Comparison of ENCODE assay signal across 9 cellular contexts in the genomic region with DNA sequence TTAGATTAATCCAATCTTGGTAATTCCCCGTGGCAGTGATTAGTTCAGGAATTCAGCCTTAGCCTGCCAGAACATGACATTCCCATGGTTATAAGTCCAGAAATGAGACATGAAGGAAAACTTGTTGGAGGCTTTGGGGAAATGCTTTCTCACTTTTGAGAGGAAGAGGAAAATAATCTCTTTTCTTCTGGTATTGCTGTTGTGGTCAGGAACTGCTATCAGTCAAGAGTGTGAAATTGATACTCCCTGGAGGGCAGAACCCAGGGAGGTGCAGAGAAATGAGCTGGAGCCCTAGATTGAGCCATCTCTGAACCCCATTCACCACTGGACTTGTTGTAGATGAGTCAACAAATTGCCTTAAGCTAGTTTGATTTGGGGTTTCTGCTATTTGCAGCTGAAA. TPM values are rescaled to one million over a fixed set of nuclear protein-coding genes. Genes with fewer than 3 reads are reported as not detected.
A peak's percentile ranks its signal among the peaks of the same experiment; 100 is the strongest.
DNase-seq lines count a peak whose midpoint lies in the region; ATAC-seq and TF ChIP-seq lines count a peak whose summit lies in the region.
"Had no signal": no experiment of that assay in that cellular context is flagged by ENCODE, and none has a peak within 500 bp of the region (broad histone marks: within the 10 kb centered on the region; RNA-seq: fewer than 3 reads in every experiment).

No MANE protein-coding gene starts in this region.

- no peak overlapping the region for H3K4ac ChIP-seq in IMR-90 (ENCODE audit: low read depth, low read length)

- H3K27me3 ChIP-seq in IMR-90 (ENCODE audit: control insufficient read depth, insufficient read depth, low read length): no peaks in the 10 kb centered on the region
- H3K27me3 ChIP-seq in smooth muscle cell (ENCODE audit: low read depth): no peaks in the 10 kb centered on the region

- no peak overlapping the region for H4K91ac ChIP-seq in IMR-90 (ENCODE audit: insufficient read depth, low read depth, low read length)

- no peak overlapping the region for H2AK5ac ChIP-seq in IMR-90 (ENCODE audit: low read depth, low read length)

- H3K27ac Mint-ChIP-seq in activated T-cell treated with anti-CD3 and anti-CD28 coated beads, Interleukin-2, amount 50 U/mL, for 24 hours: peak overlapping the region; percentile 80

- H2BK15ac ChIP-seq in IMR-90 (ENCODE audit: low read depth, low read length): no peak overlapping the region

- H4K20me1 ChIP-seq in IMR-90 (ENCODE audit: insufficient read depth, low read length): peaks cover 8% of the 10 kb centered on the region; the same call in 1 of the 2 replicates
- H4K20me1 ChIP-seq in smooth muscle cell (ENCODE audit: low read depth): peaks cover 31% of the 10 kb centered on the region

- peaks cover 19% of the 10 kb centered on the region for H3K4me1 ChIP-seq in IMR-90 (ENCODE audit: control insufficient read depth, insufficient read depth, low read length)
- H3K4me1 ChIP-seq in smooth muscle cell (ENCODE audit: low read depth): peaks cover 9% of the 10 kb centered on the region

- no peak overlapping the region for H2BK120ac ChIP-seq in IMR-90 (ENCODE audit: low read depth, low read length)

- no peak overlapping the region for H3K56ac ChIP-seq in IMR-90 (ENCODE audit: extremely low read depth, insufficient read depth, low read length)

- H3K9me3 ChIP-seq in IMR-90 (ENCODE audit: control insufficient read depth, insufficient read depth, low read length): no peaks in the 10 kb centered on the region
- no peaks in the 10 kb centered on the region for H3K9me3 ChIP-seq in smooth muscle cell (replicated peaks; ENCODE audit: low read depth)

- CTCF ChIA-PET in IMR-90 (lab: Yijun Ruan, JAX): no interaction called here

- H2BK5ac ChIP-seq in IMR-90 (ENCODE audit: low read depth, low read length, poor library complexity, severe bottlenecking): peak overlapping the region; percentile 5

- TF ChIP-seq POLR2A in IMR-90 (IDR thresholded peaks at IDR 0.05; ENCODE audit: low read depth, low read length): no peak

- TF ChIP-seq CTCF in IMR-90 (conservative IDR thresholded peaks at IDR 0.05; ENCODE audit: low read depth, low read length) (no peak), astrocyte of the spinal cord (IDR thresholded peaks at IDR 0.05; ENCODE audit: low read depth, low read length) (no peak), smooth muscle cell (IDR thresholded peaks at IDR 0.05; ENCODE audit: borderline replicate concordance, insufficient read depth, poor library complexity, severe bottlenecking) (no peak)

- H3K36me3 Mint-ChIP-seq in activated T-cell treated with anti-CD3 and anti-CD28 coated beads, Interleukin-2, amount 50 U/mL, for 24 hours (ENCODE audit: low read depth): peaks cover 74% of the 10 kb centered on the region

- peak overlapping the region; percentile 25; the same call in 1 of the 2 replicates for H3K14ac ChIP-seq in IMR-90 (replicated peaks; ENCODE audit: low read depth, low read length)

- intact Hi-C loops in IMR-90 (cut with micrococcal nuclease): no loop called here

- in situ Hi-C loops in IMR-90 (cut with MboI; ENCODE audit: low sequenced_read_pairs) (no loop called here), astrocyte of the spinal cord (cut with HindIII; ENCODE audit: low sequenced_read_pairs) (no loop called here), ACHN (cut with HindIII; ENCODE audit: low pct_ligation_motif_present, low pct_unique_long_range_greater_than_20kb, low sequenced_read_pairs) (no loop called here)

- H3K4me3 ChIP-seq in IMR-90 (ENCODE audit: insufficient read depth, low read depth, low read length) (no peak overlapping the region), astrocyte of the spinal cord (ENCODE audit: low read depth, low read length) (no peak overlapping the region), smooth muscle cell (no peak overlapping the region)

- H2AFZ ChIP-seq in IMR-90 (replicated peaks; ENCODE audit: low read length, poor library complexity) (no peak overlapping the region), smooth muscle cell (ENCODE audit: low read depth) (no peak overlapping the region)

- peak overlapping the region; percentile 2; the same call in 1 of the 2 replicates for H2BK20ac ChIP-seq in IMR-90 (ENCODE audit: low read depth, low read length)

- H3K9me1 ChIP-seq in IMR-90 (ENCODE audit: insufficient read depth, low read length): peaks cover 19% of the 10 kb centered on the region

- H3K4me1 Mint-ChIP-seq in activated T-cell treated with anti-CD3 and anti-CD28 coated beads, Interleukin-2, amount 50 U/mL, for 24 hours (ENCODE audit: low read depth): peaks cover 80% of the 10 kb centered on the region

- H3K4me2 ChIP-seq in IMR-90 (ENCODE audit: low read depth, low read length): no peak overlapping the region
- peak overlapping the region; percentile 42 for H3K4me2 ChIP-seq in smooth muscle cell

- TF ChIP-seq RAD21 in IMR-90 (IDR thresholded peaks at IDR 0.05; ENCODE audit: low read length): no peak

- H4K5ac ChIP-seq in IMR-90 (ENCODE audit: low read depth, low read length): no peak overlapping the region

- DNase-seq in activated T-cell treated with anti-CD3 and anti-CD28 coated beads, Interleukin-2, amount 50 U/mL, for 24 hours: no peak
- DNase-seq in activated T-cell treated with anti-CD3 and anti-CD28 coated beads, Interleukin-2, amount 50 U/mL, for 1 hour: no peak
- peak; percentile 78 for DNase-seq in IMR-90
- DNase-seq in astrocyte of the spinal cord (ENCODE audit: low read depth, low spot score): peak; percentile 60
- DNase-seq in smooth muscle cell (lab: John Stamatoyannopoulos, UW; ENCODE audit: unreplicated experiment): no peak
- no peak for DNase-seq in ACHN
- DNase-seq: COR-L47 had no signal

- H2AK9ac ChIP-seq in IMR-90 (replicated peaks; ENCODE audit: low read depth, low read length, poor library complexity): no peak overlapping the region

- H3K9ac ChIP-seq in IMR-90 (ENCODE audit: low read depth, low read length) (no peak overlapping the region), smooth muscle cell (ENCODE audit: low read depth) (no peak overlapping the region)

- H3K18ac ChIP-seq in IMR-90 (ENCODE audit: low read depth, low read length): no peak overlapping the region

- no peaks in the 10 kb centered on the region for H3K27me3 Mint-ChIP-seq in activated T-cell treated with anti-CD3 and anti-CD28 coated beads, Interleukin-2, amount 50 U/mL, for 24 hours

- H3K27ac ChIP-seq in IMR-90 (ENCODE audit: insufficient read depth, low read length): no peak overlapping the region
- peak overlapping the region; percentile 37 for H3K27ac ChIP-seq in smooth muscle cell (ENCODE audit: low read depth)

- H3K9me3 Mint-ChIP-seq in activated T-cell treated with anti-CD3 and anti-CD28 coated beads, Interleukin-2, amount 50 U/mL, for 24 hours: no peaks in the 10 kb centered on the region

- BruUV-seq in IMR-90 (replicated peaks; lab: Mats Ljungman, UMichigan): no TSS peak

- H3K23ac ChIP-seq in IMR-90 (ENCODE audit: low read depth, low read length): peak overlapping the region; percentile 79

- no CpG with 5 or more reads among the region's 1 CpG for WGBS in IMR-90 (ENCODE audit: extremely low coverage in 2 of 2, insufficient read length in 1 of 2), 2 experiments
- WGBS in smooth muscle cell (ENCODE audit: low lambda C conversion rate): 4% methylated on average over 1 of the region's 1 CpG

- POLR2A ChIA-PET in IMR-90 (lab: Charles Lee; ENCODE audit: unreplicated experiment): no interaction called here

- H3K4me3 Mint-ChIP-seq in activated T-cell treated with anti-CD3 and anti-CD28 coated beads, Interleukin-2, amount 50 U/mL, for 24 hours: no peak overlapping the region

- peaks cover 29 to 74% of the 10 kb centered on the region in 2 experiments for H3K79me1 ChIP-seq in IMR-90 (ENCODE audit: low read depth in 1 of 2, low read length in 2 of 2)

- peaks cover 20% of the 10 kb centered on the region for H3K79me2 ChIP-seq in smooth muscle cell (ENCODE audit: low read depth)

- H3K36me3 ChIP-seq in IMR-90 (ENCODE audit: control insufficient read depth, insufficient read depth, low read length) (no peaks in the 10 kb centered on the region), smooth muscle cell (ENCODE audit: low read depth) (no peaks in the 10 kb centered on the region)

- peaks cover 13% of the 10 kb centered on the region for H3F3A ChIP-seq in smooth muscle cell (ENCODE audit: low read depth)

- no peak overlapping the region for H4K8ac ChIP-seq in IMR-90 (ENCODE audit: low read depth in 2 of 2, low read length in 2 of 2)

- peak; percentile 30; the same call in 1 of the 2 replicates for ATAC-seq in IMR-90 (ENCODE audit: low read depth)
- ATAC-seq in HG03095 (IDR thresholded peaks at IDR 0.05; ENCODE audit: unreplicated experiment): no peak
- no peak for ATAC-seq in HG03342 (IDR thresholded peaks at IDR 0.05; ENCODE audit: unreplicated experiment)

- dilution Hi-C loops in IMR-90 (cut with HindIII; ENCODE audit: low sequenced_read_pairs, unreplicated experiment): no loop called here

TF ChIP-seq in IMR-90, 13 proteins besides CTCF, POLR2A, EP300 and RAD21:
- TF ChIP-seq CEBPB (IDR thresholded peaks at IDR 0.05; ENCODE audit: low read depth, low read length) (peak; percentile 38; the same call in 1 of the 2 replicates), RCOR1 (IDR thresholded peaks at IDR 0.05; ENCODE audit: insufficient replicate concordance, low read length) (no peak)
- TF ChIP-seq, protein P1, sequence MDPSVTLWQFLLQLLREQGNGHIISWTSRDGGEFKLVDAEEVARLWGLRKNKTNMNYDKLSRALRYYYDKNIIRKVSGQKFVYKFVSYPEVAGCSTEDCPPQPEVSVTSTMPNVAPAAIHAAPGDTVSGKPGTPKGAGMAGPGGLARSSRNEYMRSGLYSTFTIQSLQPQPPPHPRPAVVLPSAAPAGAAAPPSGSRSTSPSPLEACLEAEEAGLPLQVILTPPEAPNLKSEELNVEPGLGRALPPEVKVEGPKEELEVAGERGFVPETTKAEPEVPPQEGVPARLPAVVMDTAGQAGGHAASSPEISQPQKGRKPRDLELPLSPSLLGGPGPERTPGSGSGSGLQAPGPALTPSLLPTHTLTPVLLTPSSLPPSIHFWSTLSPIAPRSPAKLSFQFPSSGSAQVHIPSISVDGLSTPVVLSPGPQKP (IDR thresholded peaks at IDR 0.05; ENCODE audit: borderline replicate concordance, low read depth, low read length): no peak
TF ChIP-seq in IMR-90: peak in this region for 1.

RNA-seq across cellular contexts. Expression of a gene that starts 38.6 kb away (rescaled TPM):
- 7.7 and 10.6 TPM in 2 replicates for total RNA-seq in IMR-90 (2012; rRNA removed)
- 5.1 and 7.0 TPM in 2 replicates for polyA plus RNA-seq in IMR-90 (2012; rRNA removed)
- 2.7 and 3.8 TPM in 2 replicates for polyA plus RNA-seq in IMR-90 (2012; cell fraction: cytosol; rRNA removed)
- 2.8 and 16.0 TPM in 2 replicates for polyA plus RNA-seq in IMR-90 (2012; cell fraction: nucleus; rRNA removed; ENCODE audit: low replicate concordance)
- 10.5 and 14.3 TPM in 2 replicates for total RNA-seq in smooth muscle cell
- 9.5 and 15.5 TPM in 2 replicates for polyA plus RNA-seq in smooth muscle cell

RNA-seq across cellular contexts. Expression of a gene that starts 49.4 kb away (rescaled TPM):
- total RNA-seq in IMR-90 (2012; rRNA removed): 29.4 and 66.4 TPM in 2 replicates
- 19.4 and 24.6 TPM in 2 replicates for polyA plus RNA-seq in IMR-90 (2012; rRNA removed)
- 1.6 and 2.2 TPM in 2 replicates for polyA plus RNA-seq in IMR-90 (2012; cell fraction: cytosol; rRNA removed)
- 0.63 and 7.6 TPM in 2 replicates for polyA plus RNA-seq in IMR-90 (2012; cell fraction: nucleus; rRNA removed; ENCODE audit: low replicate concordance)
- 34.7 and 42.2 TPM in 2 replicates for total RNA-seq in smooth muscle cell
- 10.7 and 11.5 TPM in 2 replicates for polyA plus RNA-seq in smooth muscle cell

Comparison
In these comparisons a context has a peak if more than half of its experiments do, and no peak if none do; other contexts are left out.
1. DNase-seq: peak in IMR-90 (single experiment) and astrocyte of the spinal cord (single experiment); none in activated T-cell treated with anti-CD3 and anti-CD28 coated beads, Interleukin-2, amount 50 U/mL, for 24 hours (single experiment), activated T-cell treated with anti-CD3 and anti-CD28 coated beads, Interleukin-2, amount 50 U/mL, for 1 hour (single experiment), smooth muscle cell (single experiment) and ACHN (single experiment).